In genomic region chr1:172449585-172450523, GRCh38 we compare ENCODE assay signal across 1 cellular context.
A peak's percentile ranks its signal among the peaks of the same experiment; 100 is the strongest.
TF ChIP-seq lines count a peak whose summit lies in the region.

No MANE protein-coding gene starts in this region.

TF ChIP-seq in K562, 482 proteins besides CTCF, POLR2A, EP300 and RAD21 (continued from another document and continues in another):
- no peak for TF ChIP-seq E2F6 (IDR thresholded peaks at IDR 0.05; ENCODE audit: borderline replicate concordance in 1 of 2, extremely low read depth in 1 of 2, insufficient read depth in 1 of 2, insufficient read length in 1 of 2, low read depth in 1 of 2, low read length in 1 of 2, poor library complexity in 1 of 2, severe bottlenecking in 1 of 2)
- no peak for TF ChIP-seq ZNF740 (CRISPR knock-in tag; IDR thresholded peaks at IDR 0.05)
- TF ChIP-seq ZNF740 (tag; IDR thresholded peaks at IDR 0.05), result peak in 1 of 2 experiments; percentile 41; a peak in 1 of 4 replicates
- no peak for TF ChIP-seq NR3C1 (CRISPR knock-in tag; IDR thresholded peaks at IDR 0.05)
- no peak for TF ChIP-seq IRF1 (CRISPR knock-in tag; IDR thresholded peaks at IDR 0.05; ENCODE audit: borderline replicate concordance)
- TF ChIP-seq BRD9 (IDR thresholded peaks at IDR 0.05; ENCODE audit: low read depth, partially characterized antibody), result peak; percentile 55
- TF ChIP-seq HDAC8 (tag; IDR thresholded peaks at IDR 0.05), result no peak
- TF ChIP-seq MTA2 (IDR thresholded peaks at IDR 0.05; ENCODE audit: low read depth), result no peak
- TF ChIP-seq CBFA2T2 (conservative IDR thresholded peaks at IDR 0.05), result no peak
- no peak for TF ChIP-seq MBD2 (IDR thresholded peaks at IDR 0.05; ENCODE audit: borderline replicate concordance, low read depth)
- TF ChIP-seq AFF1 (IDR thresholded peaks at IDR 0.05; ENCODE audit: low read depth in 1 of 2, partially characterized antibody in 2 of 2), result peak in 1 of 2 experiments; percentile 71
- peak; percentile 41; the same call in 1 of the 2 replicates for TF ChIP-seq SREBF1 (IDR thresholded peaks at IDR 0.05; ENCODE audit: borderline replicate concordance, low read depth, low read length)
- no peak for TF ChIP-seq SUPT5H (IDR thresholded peaks at IDR 0.05)
- no peak for TF ChIP-seq LEF1 (IDR thresholded peaks at IDR 0.05)
- no peak for TF ChIP-seq CTCFL (IDR thresholded peaks at IDR 0.05; ENCODE audit: borderline replicate concordance, insufficient read depth, low read depth, low read length, poor library complexity, severe bottlenecking)
- TF ChIP-seq PHF20 (IDR thresholded peaks at IDR 0.05; ENCODE audit: partially characterized antibody), result no peak
- no peak for TF ChIP-seq ZNF318 (IDR thresholded peaks at IDR 0.05; ENCODE audit: borderline replicate concordance in 1 of 2, low read depth in 1 of 2)
- TF ChIP-seq ATF1 (CRISPR knock-in tag; IDR thresholded peaks at IDR 0.05), result no peak
- TF ChIP-seq ATF1 (tag; IDR thresholded peaks at IDR 0.05), result no peak; the same call in none of the 2 replicates
- peak; percentile 3 for TF ChIP-seq MEIS2 (IDR thresholded peaks at IDR 0.05; ENCODE audit: partially characterized antibody)
- TF ChIP-seq CXXC5 (CRISPR knock-in tag; IDR thresholded peaks at IDR 0.05), result peak; percentile 56
- no peak for TF ChIP-seq CHD7 (IDR thresholded peaks at IDR 0.05; ENCODE audit: low read depth, low read length)
